8 cellular contexts compared by ENCODE assay signal in genomic region chr13:31073859-31074718, GRCh38.
DNase-seq lines count a peak whose midpoint lies in the region; ATAC-seq lines count a peak whose summit lies in the region.

No MANE protein-coding gene starts in this region.

- ATAC-seq in HG02571 (IDR thresholded peaks at IDR 0.05; ENCODE audit: unreplicated experiment): peak; percentile 91
- ATAC-seq in sciatic nerve: no peak

- intact Hi-C loops in sciatic nerve (cut with DNase I): no loop called here

- DNase-seq in NCI-H748 (lab: John Stamatoyannopoulos, UW; ENCODE audit: unreplicated experiment) (peak; percentile 61), NCI-H748 treated with DMSO at 0.1 percent for 48 hours (lab: John Stamatoyannopoulos, UW) (no peak), NCI-H526 treated with DMSO at 0.1 percent for 48 hours (lab: John Stamatoyannopoulos, UW) (peak; percentile 2), germinal center (ENCODE audit: low spot score) (peak; percentile 84), cerebellum (ENCODE audit: low spot score) (no peak), sciatic nerve (ENCODE audit: low spot score) (no peak), foreskin melanocyte (no peak)

Comparison
In these comparisons a context has a peak if more than half of its experiments do, and no peak if none do; other contexts are left out.
1. DNase-seq: peak in NCI-H748 (single experiment), NCI-H526 treated with DMSO at 0.1 percent for 48 hours (single experiment) and germinal center (single experiment); none in NCI-H748 treated with DMSO at 0.1 percent for 48 hours (single experiment), cerebellum (single experiment), sciatic nerve (single experiment) and foreskin melanocyte (single experiment).